ENCODE assay signal across 20 cellular contexts in genomic region chr16:70720431-70721201, GRCh38. TPM values are rescaled to one million over a fixed set of nuclear protein-coding genes. Genes with fewer than 3 reads are reported as not detected.
DNase-seq lines count a peak whose midpoint lies in the region; TF ChIP-seq lines count a peak whose summit lies in the region.
"Had no signal": no experiment of that assay in that cellular context is flagged by ENCODE, and none has a peak within 500 bp of the region (broad histone marks: within the 10 kb centered on the region; RNA-seq: fewer than 3 reads in every experiment).

No MANE protein-coding gene starts in this region.

- no peak overlapping the region for H2BK5ac ChIP-seq in mesendoderm (ENCODE audit: low read length)

- no peak overlapping the region for H3K56ac ChIP-seq in mesendoderm (ENCODE audit: low read length)

- TF ChIP-seq CTCF in AG04450 (IDR thresholded peaks at IDR 0.05; ENCODE audit: low read depth, low read length) (no peak), neural crest cell (conservative IDR thresholded peaks at IDR 0.05) (no peak)

- no peak overlapping the region for H2AK5ac ChIP-seq in mesendoderm (ENCODE audit: low read length)

- intact Hi-C loops in activated T-helper 2 cell treated with anti-CD3 and anti-CD28 coated beads, Interferon-gamma antibody, Interleukin-2, Interleukin-4, amounts not matched to agents 10 μg/mL and 5 μg/mL and 100 μg/mL, durations not matched to agents 14 hours and 24 hours and 36 hours (cut with micrococcal nuclease) = no loop called here

- H3K27ac Mint-ChIP-seq in activated T-helper 2 cell treated with anti-CD3 and anti-CD28 coated beads, Interferon-gamma antibody, Interleukin-2, Interleukin-4, amounts not matched to agents 10 μg/mL and 5 μg/mL and 100 μg/mL, durations not matched to agents 14 hours and 24 hours and 36 hours = peak overlapping the region; percentile 24
- H3K27ac Mint-ChIP-seq in neural crest cell (ENCODE audit: unreplicated experiment) = peak overlapping the region; percentile 50
- H3K27ac Mint-ChIP-seq: activated CD8-positive, alpha-beta T cell treated with anti-CD3 and anti-CD28 coated beads for 36 hours; T-helper 2 cell treated with Interferon-gamma antibody and Interleukin-4, amounts not matched to agents 5 μg/mL and 100 μg/mL, for 36 hours had no signal

- no peaks in the 10 kb centered on the region for H3K4me1 Mint-ChIP-seq in activated T-helper 2 cell treated with anti-CD3 and anti-CD28 coated beads, Interferon-gamma antibody, Interleukin-2, Interleukin-4, amounts not matched to agents 10 μg/mL and 5 μg/mL and 100 μg/mL, durations not matched to agents 14 hours and 24 hours and 36 hours (ENCODE audit: low read depth)
- H3K4me1 Mint-ChIP-seq in neural crest cell = peaks cover 9% of the 10 kb centered on the region

- no peaks in the 10 kb centered on the region for H3K9me3 Mint-ChIP-seq in activated T-helper 2 cell treated with anti-CD3 and anti-CD28 coated beads, Interferon-gamma antibody, Interleukin-2, Interleukin-4, amounts not matched to agents 10 μg/mL and 5 μg/mL and 100 μg/mL, durations not matched to agents 14 hours and 24 hours and 36 hours
- H3K9me3 Mint-ChIP-seq in neural crest cell = peaks cover 9% of the 10 kb centered on the region
- H3K9me3 Mint-ChIP-seq: activated CD8-positive, alpha-beta T cell treated with anti-CD3 and anti-CD28 coated beads for 36 hours; CD4-positive, alpha-beta memory T cell; T-helper 2 cell treated with Interferon-gamma antibody and Interleukin-4, amounts not matched to agents 5 μg/mL and 100 μg/mL, for 36 hours had no signal

- no peak overlapping the region for H3K4me3 ChIP-seq in AG04450 (ENCODE audit: low read depth, low read length)
- H3K4me3 ChIP-seq in BLaER1 treated with 17β-estradiol and CSF1 and Interleukin-3, amounts not matched to agents 10 nM and 100 nM = no peak overlapping the region
- H3K4me3 ChIP-seq in mesendoderm (ENCODE audit: low read length) = no peak overlapping the region
- H3K4me3 ChIP-seq: K562, MG63, prostate gland had no signal

- no peak overlapping the region for H3K4me3 Mint-ChIP-seq in activated T-helper 2 cell treated with anti-CD3 and anti-CD28 coated beads, Interferon-gamma antibody, Interleukin-2, Interleukin-4, amounts not matched to agents 10 μg/mL and 5 μg/mL and 100 μg/mL, durations not matched to agents 14 hours and 24 hours and 36 hours (ENCODE audit: low read depth)
- H3K4me3 Mint-ChIP-seq in neural crest cell = no peak overlapping the region
- H3K4me3 Mint-ChIP-seq: activated CD8-positive, alpha-beta T cell treated with anti-CD3 and anti-CD28 coated beads for 36 hours; CD4-positive, alpha-beta memory T cell; T-helper 2 cell treated with Interferon-gamma antibody and Interleukin-4, amounts not matched to agents 5 μg/mL and 100 μg/mL, for 36 hours had no signal

- no peak for DNase-seq in AG04450 (ENCODE audit: low read depth, low spot score)
- no peak for DNase-seq in activated T-helper 2 cell treated with anti-CD3 and anti-CD28 coated beads, Interferon-gamma antibody, Interleukin-2, Interleukin-4, amounts not matched to agents 10 μg/mL and 5 μg/mL and 100 μg/mL, durations not matched to agents 14 hours and 24 hours and 36 hours (ENCODE audit: low spot score)
- no peak for DNase-seq in neural crest cell (ENCODE audit: low read depth, low spot score)
- no peak for DNase-seq in activated CD8-positive, alpha-beta memory T cell treated with anti-CD3 and anti-CD28 coated beads, Interleukin-2, amount 50 U/mL, for 4 hours
- no peak for DNase-seq in KG1 (lab: John Stamatoyannopoulos, UW)
- no peak for DNase-seq in mesendoderm
- DNase-seq: activated CD8-positive, alpha-beta T cell treated with anti-CD3 and anti-CD28 coated beads for 36 hours; activated naive CD4-positive, alpha-beta T cell; activated T-cell treated with anti-CD3 and anti-CD28 coated beads for 4 hours; anterior cingulate cortex; CD4-positive, alpha-beta memory T cell; MG63; NCI-H2081; NCI-H446; OCI-M1 had no signal

- peaks cover 8% of the 10 kb centered on the region for H3K36me3 Mint-ChIP-seq in activated T-helper 2 cell treated with anti-CD3 and anti-CD28 coated beads, Interferon-gamma antibody, Interleukin-2, Interleukin-4, amounts not matched to agents 10 μg/mL and 5 μg/mL and 100 μg/mL, durations not matched to agents 14 hours and 24 hours and 36 hours (ENCODE audit: low read depth)
- peaks cover 24% of the 10 kb centered on the region for H3K36me3 Mint-ChIP-seq in neural crest cell (ENCODE audit: low read depth)

- POLR2A ChIA-PET in AG04450 (lab: Yijun Ruan, JAX) = interaction anchor here (0.6 kb wide), 1 partner anchor 40 kb away, joined by 4 read pairs; no protein-coding TSS in a partner anchor

- H3K9ac ChIP-seq in BLaER1 treated with 17β-estradiol and CSF1 and Interleukin-3, amounts not matched to agents 10 nM and 100 nM = no peak overlapping the region
- no peak overlapping the region for H3K9ac ChIP-seq in mesendoderm (ENCODE audit: low read length)

- H4K8ac ChIP-seq in mesendoderm (ENCODE audit: low read depth, low read length) = no peak overlapping the region

- H3K18ac ChIP-seq in mesendoderm (ENCODE audit: low read length) = no peak overlapping the region

- H3K79me2 ChIP-seq in mesendoderm (ENCODE audit: control insufficient read depth, insufficient read depth, low read length) = no peaks in the 10 kb centered on the region

- peaks cover 13 to 100% (median 49%) of the 10 kb centered on the region in 11 experiments; a peak in 21 of 22 replicates for H3K36me3 ChIP-seq in BLaER1 treated with 17β-estradiol and CSF1 and Interleukin-3, amounts not matched to agents 10 nM and 100 nM
- H3K36me3 ChIP-seq in mesendoderm (ENCODE audit: control insufficient read depth, insufficient read depth, low read length) = no peaks in the 10 kb centered on the region
- H3K36me3 ChIP-seq: MG63, prostate gland had no signal

- peak overlapping the region; percentile 57 for H3K27ac ChIP-seq in AG04450 (ENCODE audit: low read depth, low read length)
- H3K27ac ChIP-seq in BLaER1 treated with 17β-estradiol and CSF1 and Interleukin-3, amounts not matched to agents 10 nM and 100 nM = no peak overlapping the region
- H3K27ac ChIP-seq in mesendoderm (ENCODE audit: low read depth, low read length) = no peak overlapping the region
- H3K27ac ChIP-seq: prostate gland, VCaP had no signal

- no CpG with 5 or more reads among the region's 18 CpGs for WGBS in mesendoderm (ENCODE audit: extremely low coverage, insufficient coverage, low lambda C conversion rate)

- H3K27me3 ChIP-seq in AG04450 (ENCODE audit: control insufficient read depth, insufficient read depth, low read length) = no peaks in the 10 kb centered on the region
- no peaks in the 10 kb centered on the region for H3K27me3 ChIP-seq in BLaER1 treated with 17β-estradiol and CSF1 and Interleukin-3, amounts not matched to agents 10 nM and 100 nM
- H3K27me3 ChIP-seq in mesendoderm (ENCODE audit: insufficient read depth, low read length, poor library complexity) = no peaks in the 10 kb centered on the region
- H3K27me3 ChIP-seq: MG63 had no signal

- peaks cover 0 to 100% (median 4%) of the 10 kb centered on the region in 11 experiments; a peak in 11 of 22 replicates for H4K20me1 ChIP-seq in BLaER1 treated with 17β-estradiol and CSF1 and Interleukin-3, amounts not matched to agents 10 nM and 100 nM

- H3K23ac ChIP-seq in mesendoderm (ENCODE audit: low read length) = no peak overlapping the region

- no peak overlapping the region for H2BK15ac ChIP-seq in mesendoderm (replicated peaks; ENCODE audit: low read depth)

- H3K27me3 Mint-ChIP-seq in activated T-helper 2 cell treated with anti-CD3 and anti-CD28 coated beads, Interferon-gamma antibody, Interleukin-2, Interleukin-4, amounts not matched to agents 10 μg/mL and 5 μg/mL and 100 μg/mL, durations not matched to agents 14 hours and 24 hours and 36 hours (ENCODE audit: low read depth) = no peaks in the 10 kb centered on the region
- no peaks in the 10 kb centered on the region for H3K27me3 Mint-ChIP-seq in neural crest cell (ENCODE audit: low read depth)
- H3K27me3 Mint-ChIP-seq: activated CD8-positive, alpha-beta T cell treated with anti-CD3 and anti-CD28 coated beads for 36 hours; CD4-positive, alpha-beta memory T cell had no signal

- H3K79me1 ChIP-seq in mesendoderm (ENCODE audit: low read length) = no peaks in the 10 kb centered on the region

- H3K4me2 ChIP-seq in BLaER1 treated with 17β-estradiol and CSF1 and Interleukin-3, amounts not matched to agents 10 nM and 100 nM = peak overlapping the region in 9 of 11 experiments; percentile 31 to 68 (median 49); a peak in 15 of 22 replicates
- H3K4me2 ChIP-seq in mesendoderm (ENCODE audit: low read length) = no peak overlapping the region

- CTCF ChIA-PET in AG04450 (lab: Charles Lee) = interaction anchor here (1.4 kb wide), 1 partner anchor 50 kb away, joined by 6 read pairs; no protein-coding TSS in a partner anchor

- peaks cover 30 to 35% (median 34%) of the 10 kb centered on the region in 10 experiments for H3K4me1 ChIP-seq in BLaER1 treated with 17β-estradiol and CSF1 and Interleukin-3, amounts not matched to agents 10 nM and 100 nM
- H3K4me1 ChIP-seq in mesendoderm (ENCODE audit: control insufficient read depth, low read depth, low read length) = peaks cover 1% of the 10 kb centered on the region

- H3K9me3 ChIP-seq in AG04450 (ENCODE audit: control insufficient read depth, insufficient read depth, low read length) = peaks cover 3% of the 10 kb centered on the region
- H3K9me3 ChIP-seq in BLaER1 treated with 17β-estradiol and CSF1 and Interleukin-3, amounts not matched to agents 10 nM and 100 nM (replicated peaks in 1 of 11) = peaks cover 0 to 14% (median 0%) of the 10 kb centered on the region in 11 experiments; a peak in 5 of 22 replicates
- H3K9me3 ChIP-seq: MG63, prostate gland had no signal

- H3K4ac ChIP-seq in mesendoderm (ENCODE audit: low read depth, low read length) = no peak overlapping the region

- H4K5ac ChIP-seq in mesendoderm (ENCODE audit: low read length) = no peak overlapping the region

- H2BK120ac ChIP-seq in mesendoderm (ENCODE audit: low read depth, low read length) = no peak overlapping the region

RNA-seq across cellular contexts. Expression of gene MTSS2, which starts 34.8 kb away (rescaled TPM):
- polyA plus RNA-seq in AG04450 (2011; rRNA removed) = 57.9 and 80.1 TPM in 2 replicates
- 55.0 and 67.0 TPM in 2 replicates for polyA minus RNA-seq in AG04450 (2011; rRNA and poly(A)+ RNA removed)
- 1.3 TPM in 2 replicates for total RNA-seq in activated T-helper 2 cell treated with anti-CD3 and anti-CD28 coated beads, Interferon-gamma antibody, Interleukin-2, Interleukin-4, amounts not matched to agents 10 μg/mL and 5 μg/mL and 100 μg/mL, durations not matched to agents 14 hours and 24 hours and 36 hours
- total RNA-seq in neural crest cell = 93.3 and 95.0 TPM in 2 replicates
- 43.1 TPM for polyA plus RNA-seq in mesendoderm (2013, experiment 1 of 2)
- 46.9 TPM for polyA plus RNA-seq in mesendoderm (2013, experiment 2 of 2)
- polyA plus RNA-seq: CD4-positive, alpha-beta memory T cell had no signal

Comparison
In these comparisons a context has a peak if more than half of its experiments do, and no peak if none do; other contexts are left out.
1. RNA of gene MTSS2, which starts 34.8 kb away (total RNA-seq): 93.3 to 95.0 TPM in neural crest cell; 1.3 TPM in activated T-helper 2 cell treated with anti-CD3 and anti-CD28 coated beads, Interferon-gamma antibody, Interleukin-2, Interleukin-4, amounts not matched to agents 10 μg/mL and 5 μg/mL and 100 μg/mL, durations not matched to agents 14 hours and 24 hours and 36 hours; every median in the first group is over 10 times any median in the second.